In genomic region chr11:73376168-73376802, GRCh38 we compare ENCODE assay signal across 8 cellular contexts. TPM values are rescaled to one million over a fixed set of nuclear protein-coding genes. Genes with fewer than 3 reads are reported as not detected.
A peak's percentile ranks its signal among the peaks of the same experiment; 100 is the strongest.
DNase-seq lines count a peak whose midpoint lies in the region; ATAC-seq and TF ChIP-seq lines count a peak whose summit lies in the region.

Gene RELT (plus strand): TSS chr11:73376399. CDS start chr11:73389137, 12,738 bp downstream.

- ATAC-seq in HG03378 (IDR thresholded peaks at IDR 0.05; ENCODE audit: unreplicated experiment) = peak; percentile 43

- CTCF ChIA-PET in BJ (lab: Yijun Ruan, JAX) = interaction anchor here (0.7 to 1.6 kb wide), 8 partner anchors 11 to 67 kb away, joined by 3 to 11 read pairs (median 4); no protein-coding TSS in a partner anchor

- peak; percentile 34 for DNase-seq in BJ (ENCODE audit: low read depth)
- peak; percentile 53 to 78 for DNase-seq in NCI-H524 (lab: John Stamatoyannopoulos, UW)
- peak; percentile 94 for DNase-seq in activated CD4-positive, alpha-beta T cell treated with anti-CD3 and anti-CD28 coated beads for 48 hours
- DNase-seq in colonic mucosa = peak; percentile 89
- DNase-seq in left kidney (ENCODE audit: low read depth, low spot score) = peak; percentile 97
- peak; percentile 95 to 97 for DNase-seq in stimulated activated CD4-positive, alpha-beta T cell treated with anti-CD3 and anti-CD28 coated beads, Interleukin-2, amount 100 ng/mL, for 24 hours

- no peaks in the 10 kb centered on the region for H3K9me3 ChIP-seq in colonic mucosa

- H3K9ac ChIP-seq in colonic mucosa (ENCODE audit: low read depth in 2 of 2, low read length in 2 of 2) = peak within 1 kb of the TSS; percentile 70 to 93

- no peaks in the 10 kb centered on the region for H3K4me1 ChIP-seq in colonic mucosa

- H3K36me3 ChIP-seq in BJ (ENCODE audit: control insufficient read depth, insufficient read depth, low read length) (no peaks in the 10 kb centered on the region), colonic mucosa (no peaks in the 10 kb centered on the region)

- intact Hi-C loops in colonic mucosa (cut with DNase I) = no loop called here

- TF ChIP-seq POLR2A in GM19099 (IDR thresholded peaks at IDR 0.05; ENCODE audit: extremely low read depth, insufficient read length, low read depth) = peak; percentile 99

- peak; percentile 80 for TF ChIP-seq CTCF in BJ (IDR thresholded peaks at IDR 0.05; ENCODE audit: insufficient read depth, low read depth, low read length)
- peak; percentile 98 for TF ChIP-seq CTCF in colonic mucosa (IDR thresholded peaks at IDR 0.05)

- POLR2A ChIA-PET in BJ (lab: Charles Lee) = no interaction called here

- no peaks in the 10 kb centered on the region for H3K27me3 ChIP-seq in BJ (ENCODE audit: control insufficient read depth, insufficient read depth, low read length)
- H3K27me3 ChIP-seq in colonic mucosa = no peaks in the 10 kb centered on the region

- H3K27ac ChIP-seq in colonic mucosa = peak within 1 kb of the TSS; percentile 74

- peak within 1 kb of the TSS; percentile 70 for H3K4me3 ChIP-seq in BJ (ENCODE audit: low read depth, low read length)
- peak within 1 kb of the TSS; percentile 91 for H3K4me3 ChIP-seq in colonic mucosa

RNA-seq across cellular contexts. Expression of gene RELT, which starts in this region (rescaled TPM):
- polyA plus RNA-seq in BJ (2011; rRNA removed) = 2.4 and 3.7 TPM in 2 replicates
- polyA minus RNA-seq in BJ (2011; rRNA and poly(A)+ RNA removed) = 2.4 and 2.9 TPM in 2 replicates
- 1 to 10 TPM; 4.0 to 7.1 TPM for total RNA-seq in colonic mucosa

Comparison
In these comparisons a context has a peak if more than half of its experiments do, and no peak if none do; other contexts are left out.
1. Peak in every context shown above with its lines: DNase-seq, ATAC-seq, H3K4me3 ChIP-seq and H3K27ac ChIP-seq.
2. DNase-seq: peak in every context shown above with its lines; median percentile 97 in left kidney; 96 in stimulated activated CD4-positive, alpha-beta T cell treated with anti-CD3 and anti-CD28 coated beads, Interleukin-2, amount 100 ng/mL, for 24 hours; 94 in activated CD4-positive, alpha-beta T cell treated with anti-CD3 and anti-CD28 coated beads for 48 hours; 89 in colonic mucosa; 66 in NCI-H524; 34 in BJ.